Comparison of ENCODE assay signal across 1 cellular context in the genomic region with DNA sequence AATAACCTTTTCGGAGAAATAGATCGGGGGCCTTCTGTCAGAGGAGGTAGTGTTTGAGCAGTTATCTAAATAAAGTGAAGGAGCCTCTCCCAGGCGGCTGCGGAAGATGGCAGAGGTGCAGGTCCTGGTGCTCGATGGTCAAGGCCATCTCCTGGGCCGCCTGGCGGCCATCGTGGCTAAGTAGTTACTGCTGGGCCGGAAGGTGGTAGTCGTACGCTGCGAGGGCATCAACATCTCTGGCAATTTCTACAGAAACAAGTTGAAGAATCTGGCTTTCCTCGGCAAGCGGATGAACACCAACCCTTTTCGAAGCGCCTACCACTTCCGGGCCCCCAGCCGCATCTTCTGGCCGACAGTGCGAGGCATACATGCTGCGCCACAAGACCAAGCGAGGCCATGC.
TF ChIP-seq lines count a peak whose summit lies in the region.

No MANE protein-coding gene starts in this region.

TF ChIP-seq in K562, 482 proteins besides CTCF, POLR2A, EP300 and RAD21 (continued from another document):
- TF ChIP-seq, protein P1, sequence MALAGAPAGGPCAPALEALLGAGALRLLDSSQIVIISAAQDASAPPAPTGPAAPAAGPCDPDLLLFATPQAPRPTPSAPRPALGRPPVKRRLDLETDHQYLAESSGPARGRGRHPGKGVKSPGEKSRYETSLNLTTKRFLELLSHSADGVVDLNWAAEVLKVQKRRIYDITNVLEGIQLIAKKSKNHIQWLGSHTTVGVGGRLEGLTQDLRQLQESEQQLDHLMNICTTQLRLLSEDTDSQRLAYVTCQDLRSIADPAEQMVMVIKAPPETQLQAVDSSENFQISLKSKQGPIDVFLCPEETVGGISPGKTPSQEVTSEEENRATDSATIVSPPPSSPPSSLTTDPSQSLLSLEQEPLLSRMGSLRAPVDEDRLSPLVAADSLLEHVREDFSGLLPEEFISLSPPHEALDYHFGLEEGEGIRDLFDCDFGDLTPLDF (CRISPR knock-in tag; IDR thresholded peaks at IDR 0.05), result no peak
- TF ChIP-seq E2F3 (CRISPR knock-in tag; IDR thresholded peaks at IDR 0.05), result no peak
- TF ChIP-seq CHCHD3 (CRISPR knock-in tag; IDR thresholded peaks at IDR 0.05), result no peak
- no peak for TF ChIP-seq SMAD1 (IDR thresholded peaks at IDR 0.05; ENCODE audit: low read depth, low read length, partially characterized antibody)
- TF ChIP-seq PHF21A (IDR thresholded peaks at IDR 0.05; ENCODE audit: borderline replicate concordance, low read depth), result no peak
- TF ChIP-seq ZNF263 (CRISPR knock-in tag; IDR thresholded peaks at IDR 0.05; ENCODE audit: borderline replicate concordance), result no peak
